Comparison of ENCODE assay signal across 8 cellular contexts in the genomic region with DNA sequence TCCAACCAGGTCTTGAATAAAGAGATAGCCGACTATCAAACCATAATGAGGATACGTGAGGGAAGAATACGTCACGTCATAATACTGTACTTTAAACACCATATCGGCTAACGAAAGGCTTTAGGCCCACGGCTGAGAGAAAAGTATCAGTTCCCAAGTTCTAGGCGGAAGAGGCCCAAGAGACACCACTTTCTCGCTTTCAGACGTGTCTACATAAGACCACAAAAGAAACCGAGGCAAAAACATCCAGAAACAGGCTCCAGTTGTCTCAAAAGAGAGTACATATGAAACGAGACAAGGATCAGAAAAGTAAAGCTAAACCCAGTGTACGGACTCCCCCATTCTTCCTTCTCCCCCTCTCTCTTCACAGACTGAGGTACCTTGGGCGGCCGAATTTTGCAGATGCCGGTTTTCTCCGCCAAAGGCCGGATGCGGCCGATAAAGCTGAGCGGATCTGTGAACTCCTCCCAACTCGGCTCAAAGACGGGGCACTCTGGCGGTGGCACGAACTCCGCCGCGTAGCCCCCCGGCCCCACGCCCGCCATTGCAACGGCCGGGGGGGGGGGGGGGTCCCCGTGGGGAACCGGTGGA. TPM values are rescaled to one million over a fixed set of nuclear protein-coding genes. Genes with fewer than 3 reads are reported as not detected.
DNase-seq lines count a peak whose midpoint lies in the region; ATAC-seq, FAIRE-seq and TF ChIP-seq lines count a peak whose summit lies in the region.

No MANE protein-coding gene starts in this region.

- H3K9me1 ChIP-seq in keratinocyte (ENCODE audit: control insufficient read depth, extremely low read depth, insufficient read depth, low read length), result no peaks in the 10 kb centered on the region

- DNase-seq in EL (peak; percentile 36), H9 (no peak), NT2/D1 (ENCODE audit: low read depth, low spot score) (peak; percentile 27), astrocyte of the hippocampus (ENCODE audit: low read depth, low spot score) (peak; percentile 47), keratinocyte (ENCODE audit: low read depth, low spot score) (no peak), NCI-H524 treated with DMSO at 0.1 percent for 48 hours (lab: John Stamatoyannopoulos, UW) (no peak)
- peak; percentile 18 to 29 for DNase-seq in stimulated activated CD4-positive, alpha-beta T cell treated with anti-CD3 and anti-CD28 coated beads, Interleukin-2, amount 100 ng/mL, for 48 hours

- H2BK5ac ChIP-seq in H9 (ENCODE audit: insufficient read length, low read length), result no peak overlapping the region

- TF ChIP-seq CTCF in H9 (conservative IDR thresholded peaks at IDR 0.05), result no peak
- no peak for TF ChIP-seq CTCF in keratinocyte (optimal IDR thresholded peaks at IDR 0.05 in 1 of 3, IDR thresholded peaks at IDR 0.05 in 1 of 3, conservative IDR thresholded peaks at IDR 0.05 in 1 of 3; ENCODE audit: extremely low read depth in 1 of 3, insufficient read depth in 2 of 3, low read length in 3 of 3)

- no CpG with 5 or more reads among the region's 35 CpGs for WGBS in H9 (ENCODE audit: extremely low coverage, insufficient read length, low lambda C conversion rate)

- dilution Hi-C loops in keratinocyte (cut with MboI; ENCODE audit: extremely low pct_ligation_motif_present, low sequenced_read_pairs), result no loop called here

- no peaks in the 10 kb centered on the region; a peak in 2 of 5 replicates for H3K9me3 Mint-ChIP-seq in H9

- H3K36me3 ChIP-seq in NT2/D1 (ENCODE audit: insufficient read depth, insufficient read length, low read length) (peaks cover 30% of the 10 kb centered on the region), keratinocyte (ENCODE audit: control insufficient read depth in 2 of 2, extremely low read depth in 1 of 2, insufficient read depth in 2 of 2, low read length in 2 of 2) (peaks cover 7 to 8% of the 10 kb centered on the region in 2 experiments)

- H2BK20ac ChIP-seq in H9 (ENCODE audit: low read depth, low read length, poor library complexity, severe bottlenecking), result no peak overlapping the region

- peak overlapping the region; percentile 76 for H3K27ac ChIP-seq in H9 (ENCODE audit: insufficient read length, low read depth, low read length)
- H3K27ac ChIP-seq in keratinocyte (ENCODE audit: control insufficient read depth, insufficient read depth, low read length), result peak overlapping the region; percentile 97

- no peak overlapping the region for H3K18ac ChIP-seq in H9 (ENCODE audit: insufficient read length, low read depth, low read length)

- ATAC-seq in GM18519 (IDR thresholded peaks at IDR 0.05; ENCODE audit: low FRiP score, unreplicated experiment), result no peak

- no peak overlapping the region for H2BK12ac ChIP-seq in H9 (ENCODE audit: insufficient read length, low read depth, low read length)

- H3K79me2 ChIP-seq in H9 (ENCODE audit: insufficient read depth, low read length) (peaks cover 16% of the 10 kb centered on the region; the same call in 1 of the 2 replicates), keratinocyte (ENCODE audit: control insufficient read depth, insufficient read depth, low read length) (peaks cover 48% of the 10 kb centered on the region)

- H3K36me3 Mint-ChIP-seq in H9 (ENCODE audit: insufficient read depth in 1 of 3, low read depth in 3 of 3), result peaks cover 6 to 22% (median 19%) of the 10 kb centered on the region in 3 experiments; a peak in 6 of 7 replicates

- H2AFZ ChIP-seq in H9 (ENCODE audit: low read length) (no peak overlapping the region), keratinocyte (ENCODE audit: control insufficient read depth, low read length) (peak overlapping the region; percentile 97)

- H3K4me3 Mint-ChIP-seq in H9, result peak overlapping the region; percentile 93 to 95

- peaks cover 14 to 16% of the 10 kb centered on the region in 2 experiments for H3K4me1 Mint-ChIP-seq in H9

- H4K20me1 ChIP-seq in H9 (ENCODE audit: control insufficient read depth, insufficient read depth, insufficient read length) (no peaks in the 10 kb centered on the region), keratinocyte (ENCODE audit: control insufficient read depth, extremely low read depth, insufficient read depth, low read length) (no peaks in the 10 kb centered on the region)

- peaks cover 3% of the 10 kb centered on the region for H3K27me3 Mint-ChIP-seq in H9 (ENCODE audit: low read depth)

- H2BK15ac ChIP-seq in H9 (ENCODE audit: low read depth, low read length), result no peak overlapping the region

- no peak overlapping the region for H2BK120ac ChIP-seq in H9 (ENCODE audit: low read depth, low read length, poor library complexity, severe bottlenecking)

- H2AK5ac ChIP-seq in H9 (ENCODE audit: insufficient read length, low read length), result no peak overlapping the region

- no peak overlapping the region for H3K56ac ChIP-seq in H9 (ENCODE audit: insufficient read length, low read depth, low read length)

- no peak overlapping the region for H4K5ac ChIP-seq in H9 (ENCODE audit: insufficient read length, low read depth, low read length)

- H3K4me3 ChIP-seq in NT2/D1 (ENCODE audit: insufficient read length, low read depth), result peak overlapping the region; percentile 86
- H3K4me3 ChIP-seq in keratinocyte (ENCODE audit: control insufficient read depth in 2 of 3, extremely low read depth in 1 of 3, insufficient read depth in 2 of 3, low read depth in 1 of 3, low read length in 3 of 3), result peak overlapping the region; percentile 94 to 99 (median 98)

- no peaks in the 10 kb centered on the region for H3K27me3 ChIP-seq in H9 (ENCODE audit: insufficient read depth, low read length)
- H3K27me3 ChIP-seq in NT2/D1 (ENCODE audit: insufficient read depth, insufficient read length), result no peaks in the 10 kb centered on the region
- no peaks in the 10 kb centered on the region for H3K27me3 ChIP-seq in keratinocyte (ENCODE audit: control insufficient read depth, extremely low read depth, insufficient read depth, low read length)

- H4K8ac ChIP-seq in H9 (replicated peaks; ENCODE audit: insufficient read length, low read depth, low read length), result no peak overlapping the region

- H3K23ac ChIP-seq in H9 (ENCODE audit: insufficient read length, low read depth, low read length), result no peak overlapping the region

- H3K23me2 ChIP-seq in H9 (ENCODE audit: insufficient read length, low read depth, low read length, poor library complexity, severe bottlenecking), result no peaks in the 10 kb centered on the region

- no peak overlapping the region for H4K91ac ChIP-seq in H9 (ENCODE audit: insufficient read length, low read depth, low read length)

- no peaks in the 10 kb centered on the region for H3K9me3 ChIP-seq in H9 (ENCODE audit: control insufficient read depth, low read depth, low read length)
- no peaks in the 10 kb centered on the region for H3K9me3 ChIP-seq in NT2/D1 (ENCODE audit: insufficient read depth, low read length)
- H3K9me3 ChIP-seq in keratinocyte (ENCODE audit: control insufficient read depth, low read depth, low read length), result no peaks in the 10 kb centered on the region

- peak overlapping the region; percentile 93 for H3K4me2 ChIP-seq in H9 (ENCODE audit: insufficient read depth, insufficient read length, low read length)
- H3K4me2 ChIP-seq in keratinocyte (ENCODE audit: control insufficient read depth, extremely low read depth, insufficient read depth, low read depth, low read length), result peak overlapping the region; percentile 99

- peak overlapping the region; percentile 59; the same call in 1 of the 2 replicates for H3K14ac ChIP-seq in H9 (ENCODE audit: insufficient read depth, low read length)

- no peak overlapping the region for H3K4ac ChIP-seq in H9 (ENCODE audit: low read depth, low read length)

- H3K79me1 ChIP-seq in H9 (ENCODE audit: insufficient read depth, low read depth, low read length, poor library complexity, severe bottlenecking), result no peaks in the 10 kb centered on the region

- H3K9ac ChIP-seq in H9 (ENCODE audit: extremely low read depth, insufficient read length, low read length) (peak overlapping the region; percentile 97), NT2/D1 (ENCODE audit: insufficient read length, low read depth) (peak overlapping the region; percentile 90), keratinocyte (ENCODE audit: control insufficient read depth, extremely low read depth, insufficient read depth, low read length) (peak overlapping the region; percentile 96)

- FAIRE-seq in keratinocyte (lab: Jason Lieb, UNC), result no peak

- peak overlapping the region; percentile 87 to 99 (median 99) for H3K27ac Mint-ChIP-seq in H9

- H3K4me1 ChIP-seq in H9 (ENCODE audit: insufficient read depth, low read length), result no peaks in the 10 kb centered on the region
- H3K4me1 ChIP-seq in NT2/D1 (ENCODE audit: insufficient read depth, insufficient read length), result no peaks in the 10 kb centered on the region
- peaks cover 19% of the 10 kb centered on the region for H3K4me1 ChIP-seq in keratinocyte (ENCODE audit: control insufficient read depth, extremely low read depth, insufficient read depth, low read length)

- H3T11ph ChIP-seq in H9 (ENCODE audit: low read length), result no peak overlapping the region

RNA-seq across cellular contexts. Expression of a gene that starts 0.5 kb away (rescaled TPM):
- 56.9 and 60.7 TPM in 2 replicates for total RNA-seq in H9 (2021)
- polyA plus RNA-seq in keratinocyte, result 14.5 to 18.2 TPM (median 14.7 TPM) in 3 replicates
- 32.8 TPM for polyA plus RNA-seq in keratinocyte (2011; ENCODE audit: low read depth)
- 10.9 and 13.5 TPM in 2 replicates for polyA plus RNA-seq in keratinocyte (2011; cell fraction: cytosol; rRNA removed)
- 24.6 and 30.2 TPM in 2 replicates for polyA plus RNA-seq in keratinocyte (2011; cell fraction: nucleus; rRNA removed)
- 17.2 and 19.8 TPM in 2 replicates for polyA plus RNA-seq in keratinocyte (2012; ENCODE audit: low replicate concordance)
- 37.7 to 95.3 TPM (median 80.3 TPM) in 3 replicates for polyA minus RNA-seq in keratinocyte
- 29.0 TPM for polyA minus RNA-seq in keratinocyte (2011; cell fraction: cytosol; rRNA and poly(A)+ RNA removed)
- polyA minus RNA-seq in keratinocyte (2011; cell fraction: nucleus; rRNA and poly(A)+ RNA removed), result 74.1 and 123 TPM in 2 replicates

RNA-seq across cellular contexts. Expression of a gene that starts 12.8 kb away (rescaled TPM):
- 20.2 and 21.9 TPM in 2 replicates for total RNA-seq in H9 (2021)
- 4.6 to 8.3 TPM (median 5.8 TPM) in 3 replicates for polyA plus RNA-seq in keratinocyte
- polyA plus RNA-seq in keratinocyte (2011; ENCODE audit: low read depth), result 5.3 TPM
- polyA plus RNA-seq in keratinocyte (2011; cell fraction: cytosol; rRNA removed), result 3.7 and 5.3 TPM in 2 replicates
- 8.0 and 9.2 TPM in 2 replicates for polyA plus RNA-seq in keratinocyte (2011; cell fraction: nucleus; rRNA removed)
- polyA plus RNA-seq in keratinocyte (2012; ENCODE audit: low replicate concordance), result 3.4 and 3.9 TPM in 2 replicates
- 1.7 to 5.6 TPM (median 3.3 TPM) in 3 replicates for polyA minus RNA-seq in keratinocyte
- 2.7 TPM for polyA minus RNA-seq in keratinocyte (2011; cell fraction: cytosol; rRNA and poly(A)+ RNA removed)
- 1.7 and 4.3 TPM in 2 replicates for polyA minus RNA-seq in keratinocyte (2011; cell fraction: nucleus; rRNA and poly(A)+ RNA removed)

Comparison
In these comparisons a context has a peak if more than half of its experiments do, and no peak if none do; other contexts are left out.
1. DNase-seq: peak in EL (single experiment), NT2/D1 (single experiment), astrocyte of the hippocampus (single experiment) and stimulated activated CD4-positive, alpha-beta T cell treated with anti-CD3 and anti-CD28 coated beads, Interleukin-2, amount 100 ng/mL, for 48 hours (2 of 2); none in H9 (single experiment), keratinocyte (single experiment) and NCI-H524 treated with DMSO at 0.1 percent for 48 hours (single experiment).
2. Peak in every context shown above with its lines, with median percentiles within 50 percentile points of each other: H3K9ac ChIP-seq.